ENCODE assay signal across 9 cellular contexts in the genomic region with DNA sequence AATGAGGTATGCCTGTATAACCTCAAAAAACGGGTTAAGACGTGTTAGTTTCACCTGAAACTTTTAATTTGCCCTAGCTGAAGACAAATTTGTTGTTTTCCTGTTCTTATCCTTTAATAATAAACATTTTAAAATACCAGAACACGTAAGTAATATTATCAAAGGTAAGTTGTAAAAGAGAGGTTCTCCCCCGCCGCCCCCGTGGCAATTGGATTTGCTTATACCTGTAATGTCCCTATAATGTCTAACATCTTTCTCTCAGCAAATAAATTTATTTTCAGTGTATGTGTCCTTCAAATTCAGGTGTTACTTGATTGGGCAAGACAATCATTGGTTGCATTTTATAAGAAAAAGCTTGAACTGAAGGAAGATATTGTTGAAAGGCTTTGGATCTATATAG.
"Had no signal": no experiment of that assay in that cellular context is flagged by ENCODE, and none has a peak within 500 bp of the region (broad histone marks: within the 10 kb centered on the region; RNA-seq: fewer than 3 reads in every experiment).

No MANE protein-coding gene starts in this region.

- FAIRE-seq: HepG2, HTR-8/SVneo, K562 had no signal

- H3K9me3 Mint-ChIP-seq: IgD-negative memory B cell had no signal

- ATAC-seq: HepG2, K562 had no signal

- DNase-seq: IMR-90, KBM-7, KG1 had no signal

- H3K27ac ChIP-seq: HL-60, KMS-11 had no signal

- H3K4me2 ChIP-seq: KMS-11 had no signal

- H3K9ac ChIP-seq: KMS-11 had no signal

- H3K4me3 ChIP-seq: K562 had no signal

- H3K27me3 Mint-ChIP-seq: IgD-negative memory B cell had no signal
